In genomic region chr6:159693894-159694545, GRCh38 we compare ENCODE assay signal across 1 cellular context.
TF ChIP-seq lines count a peak whose summit lies in the region.

No MANE protein-coding gene starts in this region.

TF ChIP-seq in HepG2, 621 proteins besides CTCF, POLR2A, EP300 and RAD21 (continued from another document and continues in another):
- TF ChIP-seq KIAA2018 (CRISPR knock-in tag; IDR thresholded peaks at IDR 0.05; ENCODE audit: borderline replicate concordance) = no peak
- TF ChIP-seq SNAPC5 (CRISPR knock-in tag; IDR thresholded peaks at IDR 0.05; ENCODE audit: borderline replicate concordance) = no peak
- TF ChIP-seq ZNF503 (CRISPR knock-in tag; IDR thresholded peaks at IDR 0.05) = peak; percentile 21; the same call in 1 of the 2 replicates
- no peak for TF ChIP-seq RBM22 (optimal IDR thresholded peaks at IDR 0.05; ENCODE audit: low read length)
- no peak for TF ChIP-seq ZNF451 (CRISPR knock-in tag; IDR thresholded peaks at IDR 0.05)
- 0 out of 2 replicates have a peak, but pooled peaks have one; percentile 63 for TF ChIP-seq ZSCAN22 (CRISPR knock-in tag; IDR thresholded peaks at IDR 0.05)
- TF ChIP-seq SIN3B (IDR thresholded peaks at IDR 0.05; ENCODE audit: low read length) = no peak
- 0 out of 2 replicates have a peak, but pooled peaks have one; percentile 76 for TF ChIP-seq ZNF598 (CRISPR knock-in tag; IDR thresholded peaks at IDR 0.05; ENCODE audit: borderline replicate concordance)
- 0 out of 2 replicates have a peak, but pooled peaks have one; percentile 48 for TF ChIP-seq BATF2 (CRISPR knock-in tag; IDR thresholded peaks at IDR 0.05)
- TF ChIP-seq ZNF441 (CRISPR knock-in tag; IDR thresholded peaks at IDR 0.05; ENCODE audit: borderline replicate concordance) = peak; percentile 52; the same call in 1 of the 2 replicates
- TF ChIP-seq ZSCAN29 (CRISPR knock-in tag; conservative IDR thresholded peaks at IDR 0.05) = no peak; the same call in none of the 2 replicates
- no peak for TF ChIP-seq TP53 (CRISPR knock-in tag; conservative IDR thresholded peaks at IDR 0.05)
- no peak for TF ChIP-seq HIVEP1 (CRISPR knock-in tag; IDR thresholded peaks at IDR 0.05)
- TF ChIP-seq POGK (CRISPR knock-in tag; conservative IDR thresholded peaks at IDR 0.05) = 0 out of 2 replicates have a peak, but pooled peaks have one; percentile 18
- TF ChIP-seq SALL2 (CRISPR knock-in tag; IDR thresholded peaks at IDR 0.05) = 0 out of 2 replicates have a peak, but pooled peaks have one; percentile 64
- TF ChIP-seq ZNF672 (CRISPR knock-in tag; IDR thresholded peaks at IDR 0.05) = no peak
- TF ChIP-seq ARNT2 (CRISPR knock-in tag; IDR thresholded peaks at IDR 0.05; ENCODE audit: low read depth) = no peak
- TF ChIP-seq ELK4 (CRISPR knock-in tag; IDR thresholded peaks at IDR 0.05; ENCODE audit: borderline replicate concordance) = 0 out of 2 replicates have a peak, but pooled peaks have one; percentile 43
- TF ChIP-seq SRSF1 (optimal IDR thresholded peaks at IDR 0.05; ENCODE audit: low read depth, low read length) = no peak
- no peak for TF ChIP-seq PREB (CRISPR knock-in tag; IDR thresholded peaks at IDR 0.05)
- TF ChIP-seq RFX3 (CRISPR knock-in tag; IDR thresholded peaks at IDR 0.05) = no peak
- TF ChIP-seq SRF (IDR thresholded peaks at IDR 0.05; ENCODE audit: low read depth, low read length) = no peak
- TF ChIP-seq CEBPG (CRISPR knock-in tag; IDR thresholded peaks at IDR 0.05) = peak; percentile 46
- TF ChIP-seq CCAR2 (optimal IDR thresholded peaks at IDR 0.05; ENCODE audit: low read depth, low read length) = no peak
- TF ChIP-seq SYNCRIP (IDR thresholded peaks at IDR 0.05; ENCODE audit: insufficient read depth, low read depth, low read length) = no peak
- no peak for TF ChIP-seq ZNF350 (CRISPR knock-in tag; IDR thresholded peaks at IDR 0.05; ENCODE audit: borderline replicate concordance, low read depth)
- TF ChIP-seq RARA (CRISPR knock-in tag; IDR thresholded peaks at IDR 0.05) = peak; percentile 83
- no peak for TF ChIP-seq SP2 (CRISPR knock-in tag; IDR thresholded peaks at IDR 0.05)
- peak; percentile 96 for TF ChIP-seq FOXA3 (CRISPR knock-in tag; IDR thresholded peaks at IDR 0.05)
- no peak for TF ChIP-seq ETV6 (CRISPR knock-in tag; conservative IDR thresholded peaks at IDR 0.05)
- no peak for TF ChIP-seq DPF2 (CRISPR knock-in tag; IDR thresholded peaks at IDR 0.05; ENCODE audit: borderline replicate concordance, low read depth)
- TF ChIP-seq MXI1 (IDR thresholded peaks at IDR 0.05; ENCODE audit: borderline replicate concordance, low read depth, low read length) = peak; percentile 80; the same call in 1 of the 3 replicates
- TF ChIP-seq HES4 (CRISPR knock-in tag; IDR thresholded peaks at IDR 0.05; ENCODE audit: borderline replicate concordance) = no peak
- no peak; the same call in 1 of the 2 replicates for TF ChIP-seq ZNF136 (CRISPR knock-in tag; IDR thresholded peaks at IDR 0.05; ENCODE audit: low read depth)
- TF ChIP-seq ZNF124 (CRISPR knock-in tag; IDR thresholded peaks at IDR 0.05) = no peak
- no peak; a peak in 1 of 4 replicates for TF ChIP-seq KLF16 (CRISPR knock-in tag; IDR thresholded peaks at IDR 0.05)
- no peak for TF ChIP-seq ATF6 (CRISPR knock-in tag; conservative IDR thresholded peaks at IDR 0.05)
- TF ChIP-seq MED8 (CRISPR knock-in tag; IDR thresholded peaks at IDR 0.05; ENCODE audit: insufficient replicate concordance) = no peak
- TF ChIP-seq IKZF4 (CRISPR knock-in tag; IDR thresholded peaks at IDR 0.05; ENCODE audit: borderline replicate concordance, low read depth, not compliant biosample characterization) = no peak
- TF ChIP-seq ETS1 (CRISPR knock-in tag; IDR thresholded peaks at IDR 0.05) = no peak
- no peak for TF ChIP-seq ZSCAN30 (CRISPR knock-in tag; IDR thresholded peaks at IDR 0.05)
- no peak for TF ChIP-seq ZBTB34 (CRISPR knock-in tag; IDR thresholded peaks at IDR 0.05)
